ENCODE assay signal across 9 cellular contexts in the genomic region with DNA sequence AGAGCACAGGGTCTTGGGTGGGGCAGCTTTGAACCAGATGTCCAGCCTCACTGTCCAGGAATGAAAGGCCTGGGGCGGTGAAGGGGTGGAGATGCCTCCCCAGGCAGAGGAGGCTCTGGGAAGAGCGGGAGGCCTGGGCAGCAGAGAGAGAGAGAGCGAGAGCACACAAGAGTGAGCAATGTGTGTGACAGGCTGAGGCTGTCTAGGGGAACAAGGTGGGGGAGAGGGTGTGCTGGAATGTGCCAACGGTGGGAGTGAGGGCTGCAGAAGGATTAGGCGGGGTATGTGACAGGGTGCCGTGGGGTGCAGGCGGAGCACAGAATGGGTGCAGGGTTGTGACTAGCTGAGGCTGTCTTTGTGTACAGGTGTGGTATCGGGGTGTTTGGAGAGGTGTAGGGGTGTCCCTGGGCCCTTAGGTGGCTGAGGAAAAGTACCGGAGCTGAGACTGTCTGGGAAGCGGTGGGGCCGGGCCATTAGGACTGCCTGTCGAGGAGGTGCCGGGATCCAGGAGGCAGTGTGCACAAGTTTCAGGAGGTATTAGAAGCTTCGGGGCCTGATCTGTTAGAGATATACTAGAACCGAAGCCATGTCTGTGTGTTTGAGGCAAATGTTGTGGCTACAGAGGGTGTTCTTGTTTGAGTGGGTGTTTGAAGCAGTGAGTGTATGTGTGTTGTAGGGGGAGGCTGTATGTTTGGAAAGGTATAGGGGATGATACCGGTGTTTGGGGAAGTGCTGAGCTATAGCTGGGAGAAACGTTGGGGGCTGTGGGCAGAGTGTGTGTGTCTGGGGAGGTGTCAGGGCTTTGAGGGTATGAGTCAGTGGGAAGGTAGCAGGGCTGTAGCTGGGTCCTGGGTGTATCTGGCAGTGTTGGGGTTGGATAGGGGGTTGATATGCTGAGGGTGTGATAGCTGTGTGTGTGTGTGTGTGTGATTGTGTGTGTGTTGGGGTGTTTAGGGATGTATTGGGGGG. TPM values are rescaled to one million over a fixed set of nuclear protein-coding genes. Genes with fewer than 3 reads are reported as not detected.
DNase-seq lines count a peak whose midpoint lies in the region; ATAC-seq and TF ChIP-seq lines count a peak whose summit lies in the region.
"Had no signal": no experiment of that assay in that cellular context is flagged by ENCODE, and none has a peak within 500 bp of the region (broad histone marks: within the 10 kb centered on the region; RNA-seq: fewer than 3 reads in every experiment).

No MANE protein-coding gene starts in this region.

- H3K4me3 ChIP-seq in BLaER1 (no peak overlapping the region), Loucy (ENCODE audit: low read length, poor library complexity, severe bottlenecking) (no peak overlapping the region)

- H4K20me1 ChIP-seq in BLaER1 (peaks cover 100% of the 10 kb centered on the region), Loucy (ENCODE audit: insufficient read depth, low read length, poor library complexity, severe bottlenecking) (peaks cover 96% of the 10 kb centered on the region)

- H3K4me2 ChIP-seq in BLaER1: peak overlapping the region; percentile 100
- H3K4me2 ChIP-seq in Loucy (ENCODE audit: low read depth, low read length, poor library complexity, severe bottlenecking): peak overlapping the region; percentile 98

- no peaks in the 10 kb centered on the region for H3K9me2 ChIP-seq in Loucy (replicated peaks; ENCODE audit: low read depth, low read length)

- H3K27me3 ChIP-seq in BLaER1 (no peaks in the 10 kb centered on the region), Loucy (ENCODE audit: insufficient read depth, low read length, poor library complexity, severe bottlenecking) (no peaks in the 10 kb centered on the region)

- H3K27ac ChIP-seq in BLaER1: peak overlapping the region; percentile 84

- H3F3A ChIP-seq in Loucy (ENCODE audit: low read depth): no peaks in the 10 kb centered on the region

- H3K36me3 ChIP-seq in BLaER1 (peaks cover 38% of the 10 kb centered on the region), Loucy (ENCODE audit: insufficient read depth, low read length) (peaks cover 7% of the 10 kb centered on the region; the same call in 1 of the 2 replicates)

- H3K9ac ChIP-seq in BLaER1: peak overlapping the region; percentile 72
- H3K9ac ChIP-seq in Loucy (ENCODE audit: low read depth, low read length, poor library complexity, severe bottlenecking): no peak overlapping the region

- peaks cover 100% of the 10 kb centered on the region for H3K79me2 ChIP-seq in Loucy (ENCODE audit: insufficient read depth, low read length)

- H3K4me1 ChIP-seq in BLaER1 (peaks cover 100% of the 10 kb centered on the region), Loucy (ENCODE audit: insufficient read depth, low read length, poor library complexity, severe bottlenecking) (peaks cover 54% of the 10 kb centered on the region)

- no peak overlapping the region for H2AFZ ChIP-seq in Loucy (ENCODE audit: low read length)

- no peak for TF ChIP-seq CTCF in Loucy (conservative IDR thresholded peaks at IDR 0.05; ENCODE audit: low read length)

- ATAC-seq in GM18858 (IDR thresholded peaks at IDR 0.05; ENCODE audit: unreplicated experiment): no peak

- H3K9me3 ChIP-seq in BLaER1 (no peaks in the 10 kb centered on the region), Loucy (ENCODE audit: insufficient read depth, low read depth, low read length) (no peaks in the 10 kb centered on the region)

- peak; percentile 54 for DNase-seq in dedifferentiated amniotic fluid mesenchymal stem cell (ENCODE audit: extremely low spot score)
- DNase-seq in myocyte (ENCODE audit: low read depth): peak; percentile 44
- no peak for DNase-seq in NOMO-1 (lab: John Stamatoyannopoulos, UW; ENCODE audit: unreplicated experiment in 2 of 2)
- no peak for DNase-seq in globus pallidus (ENCODE audit: low spot score)
- DNase-seq in NCI-H510A (lab: John Stamatoyannopoulos, UW): no peak
- DNase-seq: Calu3 had no signal

RNA-seq across cellular contexts. Expression of gene AHDC1, which starts 9.1 kb away (rescaled TPM):
- total RNA-seq in myocyte: 46.6 and 55.3 TPM in 2 replicates
- polyA plus RNA-seq in myocyte (2012): 67.3 TPM

RNA-seq across cellular contexts. Expression of gene FGR, which starts 40.2 kb away (rescaled TPM):
- 0.05 and 0.29 TPM in 2 replicates for total RNA-seq in myocyte
- polyA plus RNA-seq in myocyte (2012): not detected
- total RNA-seq: Calu3 had no signal

Comparison
In these comparisons a context has a peak if more than half of its experiments do, and no peak if none do; other contexts are left out.
1. DNase-seq: peak in dedifferentiated amniotic fluid mesenchymal stem cell (single experiment) and myocyte (single experiment); none in NOMO-1 (0 of 2), globus pallidus (single experiment) and NCI-H510A (single experiment).